11 cellular contexts compared by ENCODE assay signal in genomic region chr2:207161724-207162123, GRCh38. TPM values are rescaled to one million over a fixed set of nuclear protein-coding genes. Genes with fewer than 3 reads are reported as not detected.
DNase-seq lines count a peak whose midpoint lies in the region; ATAC-seq and TF ChIP-seq lines count a peak whose summit lies in the region.
"Had no signal": no experiment of that assay in that cellular context is flagged by ENCODE, and none has a peak within 500 bp of the region (broad histone marks: within the 10 kb centered on the region; RNA-seq: fewer than 3 reads in every experiment).

No MANE protein-coding gene starts in this region.

- H3K36me3 ChIP-seq in lower lobe of right lung (no peaks in the 10 kb centered on the region), thoracic aorta (no peaks in the 10 kb centered on the region)

- H3K27me3 ChIP-seq in lower lobe of right lung (ENCODE audit: low read depth) (no peaks in the 10 kb centered on the region), thoracic aorta (replicated peaks; ENCODE audit: insufficient read depth) (no peaks in the 10 kb centered on the region)

- ATAC-seq in lower lobe of right lung, result no peak
- ATAC-seq in thoracic aorta (ENCODE audit: insufficient number of reproducible peaks, low FRiP score, low read depth), result no peak
- no peak for ATAC-seq in GM18868 (IDR thresholded peaks at IDR 0.05; ENCODE audit: unreplicated experiment)
- ATAC-seq in GM18498 (IDR thresholded peaks at IDR 0.05; ENCODE audit: unreplicated experiment), result no peak

- H3K27ac ChIP-seq in lower lobe of right lung (peak overlapping the region; percentile 100), thoracic aorta (peak overlapping the region; percentile 99 to 100)
- H3K27ac ChIP-seq: 22Rv1 had no signal

- H3K4me1 ChIP-seq in lower lobe of right lung (peaks cover 61% of the 10 kb centered on the region), thoracic aorta (ENCODE audit: control insufficient read depth in 1 of 2, low read depth in 2 of 2) (peaks cover 38 to 57% of the 10 kb centered on the region in 2 donors)

- intact Hi-C loops in lower lobe of right lung (cut with DNase I), result no loop called here

- peak overlapping the region; percentile 4 for H3K4me3 ChIP-seq in choroid plexus epithelial cell (ENCODE audit: low read depth, low read length)
- peak overlapping the region; percentile 74 for H3K4me3 ChIP-seq in lower lobe of right lung
- peak overlapping the region; percentile 95 for H3K4me3 ChIP-seq in thoracic aorta

- TF ChIP-seq CTCF in choroid plexus epithelial cell (conservative IDR thresholded peaks at IDR 0.05; ENCODE audit: low read depth, low read length), result no peak
- no peak for TF ChIP-seq CTCF in lower lobe of right lung (IDR thresholded peaks at IDR 0.05)
- TF ChIP-seq CTCF in thoracic aorta (IDR thresholded peaks at IDR 0.05), result no peak

- DNase-seq in NCI-H2227 treated with DMSO at 0.1 percent for 48 hours (lab: John Stamatoyannopoulos, UW), result peak; percentile 66
- DNase-seq in NCI-H2227 (lab: John Stamatoyannopoulos, UW; ENCODE audit: unreplicated experiment), result no peak
- DNase-seq in choroid plexus epithelial cell (ENCODE audit: low read depth), result peak; percentile 74
- no peak for DNase-seq in lower lobe of right lung
- no peak for DNase-seq in thoracic aorta (ENCODE audit: low spot score)
- DNase-seq in NCI-H2029 (lab: John Stamatoyannopoulos, UW), result no peak
- DNase-seq: effector CD8-positive, alpha-beta T cell; NCI-H187 treated with DMSO at 0.1 percent for 48 hours had no signal

- H3K9me3 ChIP-seq in lower lobe of right lung, result no peaks in the 10 kb centered on the region
- no peaks in the 10 kb centered on the region for H3K9me3 ChIP-seq in thoracic aorta

RNA-seq across cellular contexts. Expression of gene KLF7, which starts 4.0 kb away (rescaled TPM):
- total RNA-seq in lower lobe of right lung (66.5 TPM), thoracic aorta (10 to 100 TPM; 27.2 to 28.3 TPM)

Comparison
In these comparisons a context has a peak if more than half of its experiments do, and no peak if none do; other contexts are left out.
1. DNase-seq: peak in NCI-H2227 treated with DMSO at 0.1 percent for 48 hours (single experiment) and choroid plexus epithelial cell (single experiment); none in NCI-H2227 (single experiment), lower lobe of right lung (single experiment), thoracic aorta (single experiment) and NCI-H2029 (single experiment).
2. H3K4me3 ChIP-seq: peak in every context shown above with its lines; median percentile 95 in thoracic aorta; 74 in lower lobe of right lung; 4 in choroid plexus epithelial cell.